ENCODE assay signal across 8 cellular contexts in the genomic region with DNA sequence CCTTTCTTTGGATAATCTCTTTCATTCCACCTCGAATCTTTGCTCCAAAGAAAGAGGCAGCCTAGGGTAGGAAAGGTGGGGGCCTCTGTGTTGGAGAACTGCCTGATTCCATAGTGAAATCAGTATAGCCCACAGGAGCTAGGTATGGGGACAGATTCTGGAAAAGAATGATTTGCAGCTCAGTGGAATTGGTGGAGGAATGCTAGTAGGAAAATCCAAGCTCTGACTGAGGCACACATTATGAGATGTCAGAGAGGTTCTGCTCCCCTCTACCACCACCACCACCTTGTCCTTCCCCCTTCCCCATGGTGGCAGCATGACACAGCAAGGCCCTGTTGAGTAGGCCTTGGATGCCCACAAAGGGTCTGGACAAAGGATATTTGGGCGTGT. TPM values are rescaled to one million over a fixed set of nuclear protein-coding genes. Genes with fewer than 3 reads are reported as not detected.
DNase-seq lines count a peak whose midpoint lies in the region; ATAC-seq and TF ChIP-seq lines count a peak whose summit lies in the region.

No MANE protein-coding gene starts in this region.

- ATAC-seq in foreskin keratinocyte = no peak
- no peak for ATAC-seq in GM19324 (IDR thresholded peaks at IDR 0.05; ENCODE audit: low FRiP score, unreplicated experiment)
- ATAC-seq in mucosa of descending colon = no peak

- TF ChIP-seq POLR2A in prostate gland (IDR thresholded peaks at IDR 0.05) = no peak

- H3K4me3 ChIP-seq in right atrium auricular region = peak overlapping the region; percentile 86 to 94
- peak overlapping the region; percentile 71 for H3K4me3 ChIP-seq in SJCRH30
- no peak overlapping the region for H3K4me3 ChIP-seq in mucosa of descending colon
- no peak overlapping the region for H3K4me3 ChIP-seq in prostate gland

- 53% methylated on average over 2 of the region's 2 CpGs for WGBS in prostate gland

- H3K9me3 ChIP-seq in right atrium auricular region (no peaks in the 10 kb centered on the region), SJCRH30 (replicated peaks) (no peaks in the 10 kb centered on the region), mucosa of descending colon (no peaks in the 10 kb centered on the region), prostate gland (no peaks in the 10 kb centered on the region)

- H3K27me3 ChIP-seq in right atrium auricular region (no peaks in the 10 kb centered on the region), SJCRH30 (no peaks in the 10 kb centered on the region), foreskin keratinocyte (no peaks in the 10 kb centered on the region), prostate gland (replicated peaks; ENCODE audit: insufficient read depth) (no peaks in the 10 kb centered on the region)

- H3K4me1 ChIP-seq in right atrium auricular region = peaks cover 0 to 39% of the 10 kb centered on the region in 2 donors
- peaks cover 5% of the 10 kb centered on the region for H3K4me1 ChIP-seq in SJCRH30
- peaks cover 23% of the 10 kb centered on the region for H3K4me1 ChIP-seq in foreskin keratinocyte
- peaks cover 25% of the 10 kb centered on the region for H3K4me1 ChIP-seq in mucosa of descending colon (ENCODE audit: low read depth)
- H3K4me1 ChIP-seq in prostate gland (replicated peaks) = peaks cover 15% of the 10 kb centered on the region

- no peak for DNase-seq in right atrium auricular region (ENCODE audit: low spot score)
- DNase-seq in cardiac septum (ENCODE audit: low spot score) = no peak
- peak; percentile 31 to 40 for DNase-seq in SJCRH30
- no peak for DNase-seq in foreskin keratinocyte
- no peak for DNase-seq in mucosa of descending colon
- DNase-seq in prostate gland (ENCODE audit: low spot score) = no peak
- DNase-seq in putamen (ENCODE audit: low spot score) = no peak

- TF ChIP-seq CTCF in right atrium auricular region (IDR thresholded peaks at IDR 0.05) (no peak), foreskin keratinocyte (conservative IDR thresholded peaks at IDR 0.05) (no peak), mucosa of descending colon (IDR thresholded peaks at IDR 0.05) (no peak), prostate gland (IDR thresholded peaks at IDR 0.05) (no peak)

- intact Hi-C loops in cardiac septum (cut with DNase I) (no loop called here), mucosa of descending colon (cut with DNase I, micrococcal nuclease) (no loop called here), prostate gland (cut with DNase I) (no loop called here)

- H3K36me3 ChIP-seq in right atrium auricular region = peaks cover 4% of the 10 kb centered on the region
- peaks cover 6% of the 10 kb centered on the region; the same call in 1 of the 2 replicates for H3K36me3 ChIP-seq in SJCRH30
- no peaks in the 10 kb centered on the region for H3K36me3 ChIP-seq in mucosa of descending colon (ENCODE audit: low read depth)
- H3K36me3 ChIP-seq in prostate gland = no peaks in the 10 kb centered on the region

- H3K27ac ChIP-seq in right atrium auricular region = no peak overlapping the region
- H3K27ac ChIP-seq in SJCRH30 = peak overlapping the region; percentile 74
- peak overlapping the region; percentile 37 for H3K27ac ChIP-seq in foreskin keratinocyte
- no peak overlapping the region for H3K27ac ChIP-seq in prostate gland

RNA-seq across cellular contexts. Expression of gene MLLT11, which starts 0.8 kb away (rescaled TPM):
- total RNA-seq in right atrium auricular region (10 to 100 TPM in 1 of 2 donors, 1 to 10 TPM in 1; 3.5 to 10.9 TPM), cardiac septum (58.7 TPM), foreskin keratinocyte (5.8 and 7.8 TPM in 2 replicates), mucosa of descending colon (1 to 10 TPM in 1 of 3 donors, under 1 TPM in 2; 0.09 to 5.4 (median 0.65) TPM), prostate gland (1 to 10 TPM in 1 of 2 donors, under 1 TPM in 1; 0.64 to 1.9 TPM)
- 14.9 and 15.7 TPM in 2 replicates for total RNA-seq in SJCRH30 (2014; rRNA removed; shearing (Covaris generic))
- polyA plus RNA-seq in foreskin keratinocyte = 7.0 and 8.4 TPM in 2 replicates

RNA-seq across cellular contexts. Expression of gene CDC42SE1, which starts 1.6 kb away (rescaled TPM):
- total RNA-seq in right atrium auricular region (10 to 100 TPM; 18.2 to 37.5 TPM), cardiac septum (44.2 TPM), foreskin keratinocyte (107 and 114 TPM in 2 replicates), mucosa of descending colon (10 to 100 TPM; 69.2 to 78.5 (median 73.5) TPM), prostate gland (10 to 100 TPM; 66.6 to 67.4 TPM)
- 42.2 and 48.3 TPM in 2 replicates for total RNA-seq in SJCRH30 (2014; rRNA removed; shearing (Covaris generic))
- polyA plus RNA-seq in foreskin keratinocyte = 56.0 and 62.1 TPM in 2 replicates

RNA-seq across cellular contexts. Expression of gene GABPB2, which starts 9.6 kb away (rescaled TPM):
- 10 to 100 TPM; 18.0 to 19.4 TPM for total RNA-seq in right atrium auricular region
- total RNA-seq in cardiac septum = 11.7 TPM
- total RNA-seq in SJCRH30 (2014; rRNA removed; shearing (Covaris generic)) = 3.0 and 3.2 TPM in 2 replicates
- 10.9 and 12.0 TPM in 2 replicates for total RNA-seq in foreskin keratinocyte
- polyA plus RNA-seq in foreskin keratinocyte = 4.1 and 4.9 TPM in 2 replicates
- total RNA-seq in mucosa of descending colon = 10 to 100 TPM; 15.1 to 18.7 (median 18.6) TPM
- 10 to 100 TPM; 14.7 to 23.5 TPM for total RNA-seq in prostate gland

RNA-seq across cellular contexts. Expression of gene C1orf56, which starts 13.5 kb away (rescaled TPM):
- 10 to 100 TPM in 1 of 2 donors, 1 to 10 TPM in 1; 8.8 to 16.2 TPM for total RNA-seq in right atrium auricular region
- total RNA-seq in cardiac septum = 8.9 TPM
- total RNA-seq in SJCRH30 (2014; rRNA removed; shearing (Covaris generic)) = 1.8 and 2.0 TPM in 2 replicates
- total RNA-seq in foreskin keratinocyte = 1.3 TPM in 2 replicates
- polyA plus RNA-seq in foreskin keratinocyte = 1.6 and 1.7 TPM in 2 replicates
- 1 to 10 TPM; 1.3 to 4.0 (median 1.3) TPM for total RNA-seq in mucosa of descending colon
- total RNA-seq in prostate gland = 10 to 100 TPM; 17.3 to 17.7 TPM

RNA-seq across cellular contexts. Expression of gene BNIPL, which starts 24.6 kb away (rescaled TPM):
- under 1 TPM; 0.22 to 0.24 TPM for total RNA-seq in right atrium auricular region
- 0.32 TPM for total RNA-seq in cardiac septum
- total RNA-seq in SJCRH30 (2014; rRNA removed; shearing (Covaris generic)) = 0.22 and 0.56 TPM in 2 replicates
- total RNA-seq in foreskin keratinocyte = 0.54 and 0.60 TPM in 2 replicates
- polyA plus RNA-seq in foreskin keratinocyte = 0.40 and 0.46 TPM in 2 replicates
- 1 to 10 TPM in 1 of 3 donors, under 1 TPM in 2; 0.41 to 1.1 (median 0.63) TPM for total RNA-seq in mucosa of descending colon
- 10 to 100 TPM; 13.2 to 14.8 TPM for total RNA-seq in prostate gland

Comparison
In these comparisons a context has a peak if more than half of its experiments do, and no peak if none do; other contexts are left out.
1. DNase-seq: peak in SJCRH30 (2 of 2); none in right atrium auricular region (single experiment), cardiac septum (single experiment), foreskin keratinocyte (0 of 2), mucosa of descending colon (0 of 3), prostate gland (single experiment) and putamen (single experiment).
2. H3K27ac ChIP-seq: peak in SJCRH30 (single experiment) and foreskin keratinocyte (single experiment); none in right atrium auricular region (0 of 2) and prostate gland (0 of 2).
3. H3K4me3 ChIP-seq: peak in right atrium auricular region (2 of 2) and SJCRH30 (single experiment); none in mucosa of descending colon (single experiment) and prostate gland (0 of 2).